8 cellular contexts compared by ENCODE assay signal in the genomic region with DNA sequence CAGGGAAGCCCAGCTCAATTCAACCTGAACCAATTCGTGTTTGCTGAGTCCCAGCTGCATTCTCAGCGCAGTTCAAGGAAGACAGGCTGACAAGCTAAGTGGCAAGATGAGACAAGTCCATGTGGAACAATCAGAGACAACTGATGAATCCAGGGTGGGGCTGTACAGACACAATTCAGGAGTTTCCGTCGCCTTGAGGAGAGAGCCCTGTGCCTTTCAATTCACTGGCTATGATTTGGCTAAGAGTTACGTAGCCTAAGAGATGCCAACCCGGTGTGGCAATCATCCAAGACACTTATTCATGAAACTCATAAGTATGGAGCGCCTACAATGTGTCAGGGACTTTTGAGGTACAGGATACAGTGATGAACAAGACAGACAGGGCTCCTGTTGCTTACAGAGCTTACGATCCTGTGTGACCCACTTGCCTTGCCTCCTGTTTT. TPM values are rescaled to one million over a fixed set of nuclear protein-coding genes. Genes with fewer than 3 reads are reported as not detected.
DNase-seq lines count a peak whose midpoint lies in the region; ATAC-seq, FAIRE-seq and TF ChIP-seq lines count a peak whose summit lies in the region.

No MANE protein-coding gene starts in this region.

- no peaks in the 10 kb centered on the region for H3K27me3 ChIP-seq in MM.1S (replicated peaks; ENCODE audit: insufficient read depth, low read length)
- H3K27me3 ChIP-seq in bronchial epithelial cell (ENCODE audit: control insufficient read depth, insufficient read depth, low read length) = no peaks in the 10 kb centered on the region
- no peaks in the 10 kb centered on the region for H3K27me3 ChIP-seq in pancreas

- H3K4me1 ChIP-seq in MM.1S (ENCODE audit: low read length) = peaks cover 14% of the 10 kb centered on the region
- no peaks in the 10 kb centered on the region for H3K4me1 ChIP-seq in pancreas

- H3K9me3 ChIP-seq in MM.1S (replicated peaks; ENCODE audit: insufficient read depth, low read length) (no peaks in the 10 kb centered on the region), pancreas (no peaks in the 10 kb centered on the region)

- H4K20me1 ChIP-seq in MM.1S (ENCODE audit: insufficient read depth, low read length) = no peaks in the 10 kb centered on the region

- DNase-seq in GM12892 (ENCODE audit: insufficient read length) (no peak), MM.1S (no peak), bronchial epithelial cell (ENCODE audit: low read depth) (peak; percentile 99), NCI-H2107 treated with DMSO at 0.1 percent for 48 hours (lab: John Stamatoyannopoulos, UW; ENCODE audit: unreplicated experiment) (no peak), pancreas (no peak), AG20443 (ENCODE audit: low spot score) (no peak), GM19239 (ENCODE audit: insufficient read length, low spot score) (no peak)

- H2AFZ ChIP-seq in MM.1S (ENCODE audit: low read length) = no peak overlapping the region

- H3K9me2 ChIP-seq in MM.1S (replicated peaks; ENCODE audit: insufficient read depth, low read length) = no peaks in the 10 kb centered on the region

- no peaks in the 10 kb centered on the region for H3F3A ChIP-seq in MM.1S (ENCODE audit: insufficient read depth, low read length)

- FAIRE-seq in GM12892 (lab: Jason Lieb, UNC) = peak; percentile 14
- FAIRE-seq in bronchial epithelial cell (lab: Jason Lieb, UNC) = peak; percentile 100
- FAIRE-seq in pancreas (lab: Jason Lieb, UNC) = no peak
- FAIRE-seq in GM19239 (lab: Jason Lieb, UNC) = no peak

- peak; percentile 21 for ATAC-seq in GM21786 (IDR thresholded peaks at IDR 0.05; ENCODE audit: unreplicated experiment)
- ATAC-seq in pancreas = no peak

- intact Hi-C loops in pancreas (cut with DNase I) = no loop called here

- H3K4me3 ChIP-seq in MM.1S (ENCODE audit: low read length) (no peak overlapping the region), bronchial epithelial cell (ENCODE audit: low read depth, low read length) (no peak overlapping the region), pancreas (no peak overlapping the region)

- H3K4me2 ChIP-seq in MM.1S (ENCODE audit: low read depth, low read length) = peak overlapping the region; percentile 23; the same call in 1 of the 2 replicates

- WGBS in pancreas, 2 donors = 79 to 84% methylated on average over 8 of the region's 8 CpGs

- H3K9ac ChIP-seq in MM.1S (ENCODE audit: low read length) = no peak overlapping the region

- TF ChIP-seq CTCF in MM.1S (IDR thresholded peaks at IDR 0.05; ENCODE audit: low read length) = no peak
- no peak for TF ChIP-seq CTCF in bronchial epithelial cell (IDR thresholded peaks at IDR 0.05; ENCODE audit: insufficient read depth, low read length, severe bottlenecking)
- TF ChIP-seq CTCF in pancreas (IDR thresholded peaks at IDR 0.05) = no peak

- H3K79me2 ChIP-seq in MM.1S (ENCODE audit: low read length) = no peaks in the 10 kb centered on the region

- H3K27ac ChIP-seq in MM.1S (ENCODE audit: low read length) (no peak overlapping the region; the same call in 1 of the 2 replicates), pancreas (no peak overlapping the region)

- TF ChIP-seq POLR2A in GM12892 (IDR thresholded peaks at IDR 0.05; ENCODE audit: low read depth, low read length) = no peak

- H3K36me3 ChIP-seq in MM.1S (replicated peaks; ENCODE audit: insufficient read depth, low read length) = no peaks in the 10 kb centered on the region
- no peaks in the 10 kb centered on the region for H3K36me3 ChIP-seq in bronchial epithelial cell (ENCODE audit: control insufficient read depth, insufficient read depth, low read length)
- no peaks in the 10 kb centered on the region for H3K36me3 ChIP-seq in pancreas

RNA-seq across cellular contexts. Expression of gene ZBED2, which starts 15.5 kb away (rescaled TPM):
- polyA plus RNA-seq in GM12892 (2012; ENCODE audit: missing spikeins) = 3.2 TPM
- 6.3 and 8.2 TPM in 2 replicates for total RNA-seq in bronchial epithelial cell
- total RNA-seq in pancreas = under 1 TPM in 1 of 6 donors, not detected in 5; 0.22 TPM
- under 1 TPM in 1 of 2 donors, not detected in 1; 0.02 TPM for polyA plus RNA-seq in pancreas
